ENCODE assay signal across 17 cellular contexts in genomic region chr3:40455328-40455727, GRCh38. TPM values are rescaled to one million over a fixed set of nuclear protein-coding genes. Genes with fewer than 3 reads are reported as not detected.
DNase-seq lines count a peak whose midpoint lies in the region; ATAC-seq and TF ChIP-seq lines count a peak whose summit lies in the region.
"Had no signal": no experiment of that assay in that cellular context is flagged by ENCODE, and none has a peak within 500 bp of the region (broad histone marks: within the 10 kb centered on the region; RNA-seq: fewer than 3 reads in every experiment).

No MANE protein-coding gene starts in this region.

- peaks cover 2% of the 10 kb centered on the region for H3K27me3 Mint-ChIP-seq in activated CD4-positive, alpha-beta T cell treated with anti-CD3 and anti-CD28 coated beads, Interleukin-2, amount 10 ng/mL, durations not matched to agents 24 days and 14 days
- H3K27me3 Mint-ChIP-seq in GM23338 (ENCODE audit: insufficient read depth, low read depth, poor library complexity) (peaks cover 6% of the 10 kb centered on the region), nephron (ENCODE audit: low read depth) (no peaks in the 10 kb centered on the region)
- H3K27me3 Mint-ChIP-seq in activated naive CD8-positive, alpha-beta T cell treated with anti-CD3 and anti-CD28 coated beads, Interleukin-2, amount 50 U/mL, for 24 hours: peaks cover 2% of the 10 kb centered on the region

- H3K27ac ChIP-seq in GM23338 (ENCODE audit: low read depth) (no peak overlapping the region), substantia nigra (ENCODE audit: low read depth, low read length, poor library complexity, severe bottlenecking) (no peak overlapping the region)
- H3K27ac ChIP-seq: BLaER1, lower lobe of right lung, spleen, thyroid gland had no signal

- H3K36me3 Mint-ChIP-seq in activated CD4-positive, alpha-beta T cell treated with anti-CD3 and anti-CD28 coated beads, Interleukin-2, amount 10 ng/mL, durations not matched to agents 24 days and 14 days (ENCODE audit: low read depth): peaks cover 33% of the 10 kb centered on the region
- H3K36me3 Mint-ChIP-seq in GM23338 (ENCODE audit: low read depth) (peaks cover 37% of the 10 kb centered on the region), nephron (ENCODE audit: low read depth) (peaks cover 21% of the 10 kb centered on the region)
- peaks cover 32% of the 10 kb centered on the region for H3K36me3 Mint-ChIP-seq in activated naive CD8-positive, alpha-beta T cell treated with anti-CD3 and anti-CD28 coated beads, Interleukin-2, amount 50 U/mL, for 24 hours (ENCODE audit: low read depth)

- no peak overlapping the region for H3K4me3 ChIP-seq in GM23338
- H3K4me3 ChIP-seq: BLaER1, lower lobe of right lung, thyroid gland had no signal

- peaks cover 36% of the 10 kb centered on the region for H3K4me1 Mint-ChIP-seq in activated CD4-positive, alpha-beta T cell treated with anti-CD3 and anti-CD28 coated beads, Interleukin-2, amount 10 ng/mL, durations not matched to agents 24 days and 14 days
- H3K4me1 Mint-ChIP-seq in GM23338 (peaks cover 24% of the 10 kb centered on the region), nephron (peaks cover 43% of the 10 kb centered on the region)
- H3K4me1 Mint-ChIP-seq in activated naive CD8-positive, alpha-beta T cell treated with anti-CD3 and anti-CD28 coated beads, Interleukin-2, amount 50 U/mL, for 24 hours: peaks cover 64% of the 10 kb centered on the region

- H3K36me3 ChIP-seq in GM23338 (ENCODE audit: insufficient read depth): peaks cover 25% of the 10 kb centered on the region

- peaks cover 20% of the 10 kb centered on the region for H3F3A ChIP-seq in GM23338 (replicated peaks; ENCODE audit: low read depth)

- H3K27ac Mint-ChIP-seq in activated CD4-positive, alpha-beta T cell treated with anti-CD3 and anti-CD28 coated beads, Interleukin-2, amount 10 ng/mL, durations not matched to agents 24 days and 14 days: peak overlapping the region; percentile 11
- H3K27ac Mint-ChIP-seq in GM23338 (no peak overlapping the region), nephron (peak overlapping the region in 2 of 3 experiments; percentile 72 to 97)
- no peak overlapping the region for H3K27ac Mint-ChIP-seq in activated naive CD8-positive, alpha-beta T cell treated with anti-CD3 and anti-CD28 coated beads, Interleukin-2, amount 50 U/mL, for 24 hours

- ATAC-seq in GM23338 (no peak), GM18907 (IDR thresholded peaks at IDR 0.05; ENCODE audit: unreplicated experiment) (no peak), GM21515 (IDR thresholded peaks at IDR 0.05; ENCODE audit: unreplicated experiment) (no peak)
- ATAC-seq in activated naive CD8-positive, alpha-beta T cell treated with anti-CD3 and anti-CD28 coated beads, Interleukin-2, amount 50 U/mL, for 24 hours: no peak
- ATAC-seq: lower lobe of right lung had no signal

- intact Hi-C loops in activated CD4-positive, alpha-beta T cell treated with anti-CD3 and anti-CD28 coated beads, Interleukin-2, amount 10 ng/mL, durations not matched to agents 24 days and 14 days (cut with micrococcal nuclease): loop anchor here (5.0 kb wide), 2 partner anchors 742 to 1048 kb away; partner anchors contain the start of genes CTNNB1 and RPSA

- no peaks in the 10 kb centered on the region for H3K9me3 Mint-ChIP-seq in activated CD4-positive, alpha-beta T cell treated with anti-CD3 and anti-CD28 coated beads, Interleukin-2, amount 10 ng/mL, durations not matched to agents 24 days and 14 days
- H3K9me3 Mint-ChIP-seq in GM23338 (no peaks in the 10 kb centered on the region), nephron (no peaks in the 10 kb centered on the region)
- no peaks in the 10 kb centered on the region for H3K9me3 Mint-ChIP-seq in activated naive CD8-positive, alpha-beta T cell treated with anti-CD3 and anti-CD28 coated beads, Interleukin-2, amount 50 U/mL, for 24 hours

- H3K4me3 Mint-ChIP-seq in activated CD4-positive, alpha-beta T cell treated with anti-CD3 and anti-CD28 coated beads, Interleukin-2, amount 10 ng/mL, durations not matched to agents 24 days and 14 days: peak overlapping the region; percentile 88
- H3K4me3 Mint-ChIP-seq in GM23338: peak overlapping the region; percentile 93; the same call in 2 of the 3 replicates
- peak overlapping the region; percentile 98 for H3K4me3 Mint-ChIP-seq in activated naive CD8-positive, alpha-beta T cell treated with anti-CD3 and anti-CD28 coated beads, Interleukin-2, amount 50 U/mL, for 24 hours
- peak overlapping the region; percentile 88 to 93 (median 91) for H3K4me3 Mint-ChIP-seq in nephron

- H3K79me2 ChIP-seq in GM23338 (replicated peaks; ENCODE audit: insufficient read depth): peaks cover 30% of the 10 kb centered on the region

- H3K9me2 ChIP-seq in GM23338 (ENCODE audit: insufficient read depth): no peaks in the 10 kb centered on the region

- no peak for DNase-seq in activated CD4-positive, alpha-beta T cell treated with anti-CD3 and anti-CD28 coated beads, Interleukin-2, amount 10 ng/mL, durations not matched to agents 24 days and 14 days
- DNase-seq in activated CD4-positive, alpha-beta T cell treated with anti-CD3 and anti-CD28 coated beads, Interleukin-2, amount 50 U/mL, for 1 hour: no peak
- DNase-seq in GM23338 (ENCODE audit: low spot score): no peak
- DNase-seq in activated naive CD8-positive, alpha-beta T cell treated with anti-CD3 and anti-CD28 coated beads, Interleukin-2, amount 50 U/mL, for 24 hours: no peak
- DNase-seq in substantia nigra (lab: John Stamatoyannopoulos, UW): no peak
- DNase-seq: DMS153, lower lobe of right lung, NCI-H1105 treated with DMSO at 0.1 percent for 48 hours, NCI-H2107, NCI-H524 treated with DMSO at 0.1 percent for 48 hours, SHP77, spleen, thyroid gland had no signal

- no peaks in the 10 kb centered on the region for H3K27me3 ChIP-seq in GM23338 (ENCODE audit: insufficient read depth)
- H3K27me3 ChIP-seq: BLaER1, spleen, thyroid gland had no signal

- H4K20me1 ChIP-seq in GM23338 (replicated peaks; ENCODE audit: insufficient read depth): peaks cover 24% of the 10 kb centered on the region

- no peak overlapping the region for H2AFZ ChIP-seq in GM23338

- TF ChIP-seq CTCF in GM23338 (conservative IDR thresholded peaks at IDR 0.05; ENCODE audit: low read depth in 2 of 2): no peak
- no peak for TF ChIP-seq CTCF in nephron (IDR thresholded peaks at IDR 0.05; ENCODE audit: unreplicated experiment in 3 of 3)

- H3K4me1 ChIP-seq in GM23338 (ENCODE audit: insufficient read depth): peaks cover 15% of the 10 kb centered on the region

- no peak overlapping the region for H3K4me2 ChIP-seq in GM23338
- H3K4me2 ChIP-seq: BLaER1 had no signal

RNA-seq across cellular contexts. Expression of gene RPL14, which starts 1.8 kb away (rescaled TPM):
- total RNA-seq in activated CD4-positive, alpha-beta T cell treated with anti-CD3 and anti-CD28 coated beads, Interleukin-2, amount 10 ng/mL, durations not matched to agents 24 days and 14 days: 2,598 and 2,688 TPM in 2 replicates
- total RNA-seq in GM23338 (2014; rRNA removed; shearing (Covaris generic)): 510 and 596 TPM in 2 replicates
- 1,727 and 1,748 TPM in 2 replicates for polyA plus RNA-seq in GM23338 (2016; fragmentation: Nextera tagmentation; extraction: Ambion mirVana)

RNA-seq across cellular contexts. Expression of gene ZNF619, which starts 21.6 kb away (rescaled TPM):
- 6.1 and 8.4 TPM in 2 replicates for total RNA-seq in activated CD4-positive, alpha-beta T cell treated with anti-CD3 and anti-CD28 coated beads, Interleukin-2, amount 10 ng/mL, durations not matched to agents 24 days and 14 days
- 7.4 and 10.5 TPM in 2 replicates for total RNA-seq in GM23338 (2014; rRNA removed; shearing (Covaris generic))
- 1.3 and 1.4 TPM in 2 replicates for polyA plus RNA-seq in GM23338 (2016; fragmentation: Nextera tagmentation; extraction: Ambion mirVana)

RNA-seq across cellular contexts. Expression of gene ZNF620, which starts 50.5 kb away (rescaled TPM):
- total RNA-seq in activated CD4-positive, alpha-beta T cell treated with anti-CD3 and anti-CD28 coated beads, Interleukin-2, amount 10 ng/mL, durations not matched to agents 24 days and 14 days: 4.9 and 5.6 TPM in 2 replicates
- total RNA-seq in GM23338 (2014; rRNA removed; shearing (Covaris generic)): 13.6 and 18.0 TPM in 2 replicates
- 11.8 and 14.1 TPM in 2 replicates for polyA plus RNA-seq in GM23338 (2016; fragmentation: Nextera tagmentation; extraction: Ambion mirVana)

Comparison
In these comparisons a context has a peak if more than half of its experiments do, and no peak if none do; other contexts are left out.
1. H3K27ac Mint-ChIP-seq: peak in activated CD4-positive, alpha-beta T cell treated with anti-CD3 and anti-CD28 coated beads, Interleukin-2, amount 10 ng/mL, durations not matched to agents 24 days and 14 days (single experiment) and nephron (2 of 3); none in GM23338 (single experiment) and activated naive CD8-positive, alpha-beta T cell treated with anti-CD3 and anti-CD28 coated beads, Interleukin-2, amount 50 U/mL, for 24 hours (single experiment).
2. Peak in every context shown above with its lines, with median percentiles within 50 percentile points of each other: H3K4me3 Mint-ChIP-seq.